Comparison of ENCODE assay signal across 22 cellular contexts in genomic region chr15:29207027-29207757, GRCh38.
DNase-seq lines count a peak whose midpoint lies in the region; ATAC-seq, FAIRE-seq and TF ChIP-seq lines count a peak whose summit lies in the region.
"Had no signal": no experiment of that assay in that cellular context is flagged by ENCODE, and none has a peak within 500 bp of the region (broad histone marks: within the 10 kb centered on the region; RNA-seq: fewer than 3 reads in every experiment).

No MANE protein-coding gene starts in this region.

- FAIRE-seq in A549 (lab: Jason Lieb, UNC): no peak
- peak; percentile 52 for FAIRE-seq in bronchial epithelial cell (lab: Jason Lieb, UNC)
- no peak for FAIRE-seq in RCC 7860 (lab: Jason Lieb, UNC)
- FAIRE-seq: G401.6, GM12892, H54 had no signal

- H2BK15ac ChIP-seq in neuronal stem cell (ENCODE audit: low read length): no peak overlapping the region

- H3K4me3 ChIP-seq in A549 (no peak overlapping the region), bronchial epithelial cell (ENCODE audit: low read depth, low read length) (no peak overlapping the region), neuronal stem cell (ENCODE audit: low read length in 2 of 2) (no peak overlapping the region), ascending aorta (no peak overlapping the region)
- H3K4me3 ChIP-seq: BLaER1 treated with 17β-estradiol and CSF1 and Interleukin-3, amounts not matched to agents 10 nM and 100 nM; HAP-1 had no signal

- peak overlapping the region; percentile 74 for H2AK5ac ChIP-seq in neuronal stem cell (ENCODE audit: low read depth, low read length)

- H3K4me1 ChIP-seq in A549 (no peaks in the 10 kb centered on the region), neuronal stem cell (ENCODE audit: control insufficient read depth in 2 of 2, insufficient read depth in 1 of 2, low read depth in 1 of 2, low read length in 2 of 2) (peaks cover 0 to 7% of the 10 kb centered on the region in 2 donors), ascending aorta (no peaks in the 10 kb centered on the region)
- H3K4me1 ChIP-seq: BE2C, HAP-1 had no signal

- no peaks in the 10 kb centered on the region for H3K79me1 ChIP-seq in neuronal stem cell (ENCODE audit: low read depth, low read length)

- H3K27ac ChIP-seq in A549 (no peak overlapping the region), C4-2B (peak overlapping the region; percentile 44; the same call in 1 of the 2 replicates), neuronal stem cell (replicated peaks; ENCODE audit: low read length) (no peak overlapping the region), ascending aorta (no peak overlapping the region)
- H3K27ac ChIP-seq: BLaER1 treated with 17β-estradiol and CSF1 and Interleukin-3, amounts not matched to agents 10 nM and 100 nM had no signal

- TF ChIP-seq CTCF in A549 (IDR thresholded peaks at IDR 0.05) (no peak), C4-2B (conservative IDR thresholded peaks at IDR 0.05) (no peak), bronchial epithelial cell (IDR thresholded peaks at IDR 0.05; ENCODE audit: insufficient read depth, low read length, severe bottlenecking) (no peak), ascending aorta (IDR thresholded peaks at IDR 0.05) (no peak)

- no peak overlapping the region for H2AFZ ChIP-seq in neuronal stem cell (ENCODE audit: low read length)

- POLR2A ChIA-PET in A549 (lab: Yijun Ruan, JAX): no interaction called here

- intact Hi-C loops in ascending aorta (cut with DNase I): no loop called here

- H3K27me3 ChIP-seq in bronchial epithelial cell (ENCODE audit: control insufficient read depth, insufficient read depth, low read length) (no peaks in the 10 kb centered on the region), neuronal stem cell (ENCODE audit: control insufficient read depth in 3 of 3, insufficient read depth in 3 of 3, low read depth in 1 of 3, low read length in 3 of 3) (peaks cover 0 to 7% (median 0%) of the 10 kb centered on the region in 3 experiments), ascending aorta (no peaks in the 10 kb centered on the region)
- H3K27me3 ChIP-seq: BLaER1 treated with 17β-estradiol and CSF1 and Interleukin-3, amounts not matched to agents 10 nM and 100 nM had no signal

- TF ChIP-seq POLR2A in A549 (IDR thresholded peaks at IDR 0.05; ENCODE audit: low read length): no peak

- H3K4ac ChIP-seq in neuronal stem cell (ENCODE audit: low read length): peak overlapping the region; percentile 31

- no peak for TF ChIP-seq RAD21 in A549 (conservative IDR thresholded peaks at IDR 0.05 in 1 of 2, IDR thresholded peaks at IDR 0.05 in 1 of 2)

- peak overlapping the region; percentile 62 for H3K18ac ChIP-seq in neuronal stem cell (ENCODE audit: low read length)

- no peak overlapping the region for H4K8ac ChIP-seq in neuronal stem cell (ENCODE audit: low read depth, low read length)

- no peaks in the 10 kb centered on the region; the same call in 2 of the 3 replicates for H3K9me3 ChIP-seq in A549
- no peaks in the 10 kb centered on the region for H3K9me3 ChIP-seq in neuronal stem cell (replicated peaks in 1 of 2; ENCODE audit: control insufficient read depth in 2 of 2, insufficient read depth in 1 of 2, low read depth in 1 of 2, low read length in 2 of 2)
- no peaks in the 10 kb centered on the region for H3K9me3 ChIP-seq in ascending aorta
- H3K9me3 ChIP-seq: BE2C, HAP-1 had no signal

- CTCF ChIA-PET in A549 (lab: Yijun Ruan, JAX): interaction anchor here (1.0 to 1.6 kb wide), 3 partner anchors 9 to 32 kb away, joined by 3 to 6 read pairs (median 5); no protein-coding TSS in a partner anchor

- WGBS in A549 (ENCODE audit: missing lambda C conversion rate): 72% methylated on average over 22 of the region's 23 CpGs
- no CpG with 5 or more reads among the region's 23 CpGs for WGBS in neuronal stem cell (ENCODE audit: extremely low coverage in 2 of 2, insufficient read length in 2 of 2, insufficient replicate concordance in 1 of 2), 2 donors

- no peak for ATAC-seq in A549

- TF ChIP-seq EP300 in A549 (IDR thresholded peaks at IDR 0.05): no peak

- H4K91ac ChIP-seq in neuronal stem cell (ENCODE audit: low read depth, low read length, poor library complexity): no peak overlapping the region

- H3K14ac ChIP-seq in neuronal stem cell (ENCODE audit: low read length): no peak overlapping the region

- DNase-seq in A549 (ENCODE audit: low read depth in 1 of 2, low spot score in 1 of 2) (no peak), bronchial epithelial cell (ENCODE audit: low read depth) (no peak), neuronal stem cell (ENCODE audit: low spot score) (no peak), NCI-H128 (lab: John Stamatoyannopoulos, UW; ENCODE audit: unreplicated experiment) (no peak), ascending aorta (ENCODE audit: low spot score in 2 of 2) (no peak), EL (no peak), RCC 7860 (ENCODE audit: low spot score) (no peak)
- DNase-seq: ACHN; AML-193; BE2C; Calu3; CD4-positive, alpha-beta memory T cell; COR-L47; DMS79 treated with DMSO at 0.1 percent for 48 hours; GOT3; HFFc6 had no signal

- H2BK12ac ChIP-seq in neuronal stem cell (ENCODE audit: low read length): no peak overlapping the region

- H2BK5ac ChIP-seq in neuronal stem cell (ENCODE audit: low read length): peak overlapping the region; percentile 62

- H3K36me3 ChIP-seq in bronchial epithelial cell (ENCODE audit: control insufficient read depth, insufficient read depth, low read length) (no peaks in the 10 kb centered on the region), neuronal stem cell (replicated peaks in 1 of 2; ENCODE audit: control insufficient read depth in 2 of 2, insufficient read depth in 2 of 2, low read length in 2 of 2) (no peaks in the 10 kb centered on the region), ascending aorta (no peaks in the 10 kb centered on the region)
- H3K36me3 ChIP-seq: BE2C; BLaER1 treated with 17β-estradiol and CSF1 and Interleukin-3, amounts not matched to agents 10 nM and 100 nM; HAP-1 had no signal

- H3K4me2 ChIP-seq in A549 (no peak overlapping the region), neuronal stem cell (ENCODE audit: insufficient read depth, low read length, poor library complexity, severe bottlenecking) (no peak overlapping the region)

- H3K23ac ChIP-seq in neuronal stem cell (ENCODE audit: low read depth, low read length, poor library complexity): no peak overlapping the region

- H2BK120ac ChIP-seq in neuronal stem cell (ENCODE audit: low read depth, low read length): peak overlapping the region; percentile 6

- no peak overlapping the region for H3K9ac ChIP-seq in neuronal stem cell (ENCODE audit: low read depth, low read length, poor library complexity)
- H3K9ac ChIP-seq: BLaER1 treated with 17β-estradiol and CSF1 and Interleukin-3, amounts not matched to agents 10 nM and 100 nM had no signal

TF ChIP-seq in A549, 52 proteins besides CTCF, POLR2A, EP300 and RAD21:
- TF ChIP-seq MAFK (IDR thresholded peaks at IDR 0.05; ENCODE audit: partially characterized antibody): peak; percentile 74
- TF ChIP-seq CHD2 (IDR thresholded peaks at IDR 0.05; ENCODE audit: low read length, partially characterized antibody): no peak
